ENCODE assay signal across 21 cellular contexts in the genomic region with DNA sequence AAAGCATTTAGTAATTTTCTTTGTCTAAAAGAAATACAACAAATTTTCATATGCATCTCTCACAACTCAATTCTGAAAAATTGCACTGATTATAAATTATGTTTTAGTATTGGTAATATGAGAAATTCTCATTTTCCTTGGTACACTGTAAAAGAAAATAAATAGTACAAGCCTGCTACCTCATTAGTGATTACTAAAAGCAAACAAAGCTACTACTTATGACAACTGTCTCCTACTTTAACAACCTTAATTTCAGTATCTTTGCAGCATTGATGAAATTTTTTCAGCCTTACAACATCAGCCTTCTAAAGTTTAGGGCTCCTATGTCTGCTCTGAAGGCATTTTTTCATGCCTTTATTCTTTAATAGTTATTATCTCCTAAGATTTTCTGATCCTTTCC.
"Had no signal": no experiment of that assay in that cellular context is flagged by ENCODE, and none has a peak within 500 bp of the region (broad histone marks: within the 10 kb centered on the region; RNA-seq: fewer than 3 reads in every experiment).

No MANE protein-coding gene starts in this region.

- H3K4me1 Mint-ChIP-seq: activated naive CD4-positive, alpha-beta T cell treated with anti-CD3 and anti-CD28 coated beads, Interleukin-2, amount 10 ng/mL, durations not matched to agents 7 days and 5 days; activated naive CD8-positive, alpha-beta T cell treated with anti-CD3 and anti-CD28 coated beads for 36 hours had no signal

- ATAC-seq: Panc1, Right ventricle myocardium inferior, T-cell had no signal

- DNase-seq: activated CD4-positive, alpha-beta T cell treated with anti-CD3 and anti-CD28 coated beads for 4 hours; activated gamma-delta T cell treated with Interleukin-2 at 50 U/mL for 16 hours; activated naive CD4-positive, alpha-beta T cell treated with anti-CD3 and anti-CD28 coated beads, Interleukin-2, amount 10 ng/mL, durations not matched to agents 7 days and 5 days; activated naive CD8-positive, alpha-beta T cell treated with anti-CD3 and anti-CD28 coated beads for 36 hours; activated T-cell treated with anti-CD3 and anti-CD28 coated beads for 4 hours; cerebellar nuclear complex; Kasumi-1; KBM-7; NCI-H1048; NCI-H146; NCI-H187 treated with DMSO at 0.1 percent for 48 hours; NCI-H2171; NCI-H2227 treated with DMSO at 0.1 percent for 48 hours; NCI-H446 treated with DMSO at 0.1 percent for 48 hours; NCI-H524 treated with DMSO at 0.1 percent for 48 hours; NCI-H774; RPMI8226; T-cell had no signal

- H3K27me3 Mint-ChIP-seq: activated naive CD4-positive, alpha-beta T cell treated with anti-CD3 and anti-CD28 coated beads, Interleukin-2, amount 10 ng/mL, durations not matched to agents 7 days and 5 days; activated naive CD8-positive, alpha-beta T cell treated with anti-CD3 and anti-CD28 coated beads for 36 hours; T-cell had no signal

- H3K27ac Mint-ChIP-seq: activated naive CD4-positive, alpha-beta T cell treated with anti-CD3 and anti-CD28 coated beads, Interleukin-2, amount 10 ng/mL, durations not matched to agents 7 days and 5 days; activated naive CD8-positive, alpha-beta T cell treated with anti-CD3 and anti-CD28 coated beads for 36 hours; T-cell had no signal

- H3K27ac ChIP-seq: SK-N-MC had no signal

- H3K4me3 Mint-ChIP-seq: activated naive CD4-positive, alpha-beta T cell treated with anti-CD3 and anti-CD28 coated beads, Interleukin-2, amount 10 ng/mL, durations not matched to agents 7 days and 5 days; activated naive CD8-positive, alpha-beta T cell treated with anti-CD3 and anti-CD28 coated beads for 36 hours; T-cell had no signal

- H3K9me3 Mint-ChIP-seq: activated naive CD4-positive, alpha-beta T cell treated with anti-CD3 and anti-CD28 coated beads, Interleukin-2, amount 10 ng/mL, durations not matched to agents 7 days and 5 days; activated naive CD8-positive, alpha-beta T cell treated with anti-CD3 and anti-CD28 coated beads for 36 hours; T-cell had no signal

- H3K4me3 ChIP-seq: SK-N-MC had no signal
